14 cellular contexts compared by ENCODE assay signal in the genomic region with DNA sequence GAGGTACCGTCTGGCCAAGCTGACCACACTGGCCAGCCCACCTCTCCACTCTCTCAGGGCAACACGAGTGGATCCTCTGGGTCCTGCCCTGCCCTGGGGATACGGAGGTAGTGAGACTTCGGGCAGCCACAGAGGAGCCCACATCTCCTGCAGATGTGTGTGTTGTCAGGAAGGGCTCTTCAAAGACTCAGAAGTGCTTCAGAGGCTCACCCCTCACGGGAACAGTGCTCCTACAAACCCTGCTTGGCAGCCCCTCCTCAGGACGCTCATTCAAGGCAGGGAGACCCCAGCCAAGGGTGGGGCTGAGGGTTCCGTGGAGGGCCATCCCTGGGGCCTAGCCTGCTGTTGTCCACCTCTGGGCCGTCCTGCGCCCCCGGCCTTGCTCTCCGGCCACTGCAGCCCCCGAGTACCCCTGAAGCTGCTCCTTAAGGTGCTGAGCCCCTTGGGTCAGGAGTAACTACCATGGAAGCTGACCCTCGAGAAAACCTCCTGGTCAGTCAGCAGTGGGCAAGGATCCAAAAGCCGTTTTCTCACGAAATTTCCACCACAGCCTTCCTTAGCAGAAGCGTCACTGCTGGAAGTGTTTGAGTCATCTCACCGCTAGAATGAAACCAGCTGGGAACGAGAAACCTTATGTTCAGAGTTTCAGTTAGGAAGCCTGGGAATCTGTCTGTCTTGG. TPM values are rescaled to one million over a fixed set of nuclear protein-coding genes. Genes with fewer than 3 reads are reported as not detected.
DNase-seq lines count a peak whose midpoint lies in the region; ATAC-seq and TF ChIP-seq lines count a peak whose summit lies in the region.
"Had no signal": no experiment of that assay in that cellular context is flagged by ENCODE, and none has a peak within 500 bp of the region (broad histone marks: within the 10 kb centered on the region; RNA-seq: fewer than 3 reads in every experiment).

No MANE protein-coding gene starts in this region.

- no peak for ATAC-seq in HG03432 (IDR thresholded peaks at IDR 0.05; ENCODE audit: unreplicated experiment)
- ATAC-seq: activated T-cell treated with anti-CD3 and anti-CD28 coated beads, Interleukin-2, amount 50 U/mL, for 4 hours had no signal

- no peak for TF ChIP-seq RAD21 in SK-N-SH (IDR thresholded peaks at IDR 0.05; ENCODE audit: low read length)

- H3K27ac Mint-ChIP-seq in activated T-cell treated with anti-CD3 and anti-CD28 coated beads, Interleukin-2, amount 50 U/mL, for 24 hours = no peak overlapping the region

- peaks cover 0 to 15% of the 10 kb centered on the region in 2 experiments; a peak in 1 of 4 replicates for H3K4me1 ChIP-seq in SK-N-SH (ENCODE audit: control insufficient read depth in 1 of 2, insufficient read depth in 2 of 2, low read depth in 1 of 2, low read length in 1 of 2)

- POLR2A ChIA-PET in SK-N-SH (lab: Yijun Ruan, JAX) = no interaction called here

- DNase-seq in activated T-cell treated with anti-CD3 and anti-CD28 coated beads, Interleukin-2, amount 50 U/mL, for 1 hour = peak; percentile 1
- DNase-seq in activated T-cell treated with anti-CD3 and anti-CD28 coated beads, Interleukin-2, amount 50 U/mL, for 24 hours = no peak
- DNase-seq in SK-N-SH = no peak
- peak; percentile 96 for DNase-seq in fibroblast of villous mesenchyme (ENCODE audit: low read depth)
- DNase-seq in stromal cell of bone marrow (ENCODE audit: low read depth) = peak; percentile 92
- no peak for DNase-seq in T-helper 1 cell
- DNase-seq in T-helper 9 cell = no peak
- DNase-seq: activated T-cell treated with anti-CD3 and anti-CD28 coated beads, Interleukin-2, amount 50 U/mL, for 4 hours; stimulated activated CD4-positive, alpha-beta T cell treated with anti-CD3 and anti-CD28 coated beads, Interleukin-1b, Interleukin-23, amount 100 ng/mL, for 48 hours had no signal

- no peaks in the 10 kb centered on the region for H3K79me2 ChIP-seq in SK-N-SH (ENCODE audit: insufficient read depth)

- TF ChIP-seq CTCF in SK-N-SH (IDR thresholded peaks at IDR 0.05) = no peak
- no peak for TF ChIP-seq CTCF in fibroblast of villous mesenchyme (IDR thresholded peaks at IDR 0.05; ENCODE audit: insufficient read depth, low read depth, low read length)

- H3K4me3 ChIP-seq in SK-N-SH (ENCODE audit: low read depth in 2 of 2, low read length in 1 of 2) (no peak overlapping the region), fibroblast of villous mesenchyme (ENCODE audit: low read depth, low read length) (no peak overlapping the region)
- H3K4me3 ChIP-seq: lung, thoracic aorta had no signal

- H3K36me3 Mint-ChIP-seq in activated T-cell treated with anti-CD3 and anti-CD28 coated beads, Interleukin-2, amount 50 U/mL, for 24 hours (ENCODE audit: low read depth) = no peaks in the 10 kb centered on the region

- no peaks in the 10 kb centered on the region for H3K9me3 Mint-ChIP-seq in activated T-cell treated with anti-CD3 and anti-CD28 coated beads, Interleukin-2, amount 50 U/mL, for 24 hours
- H3K9me3 Mint-ChIP-seq: activated T-cell treated with anti-CD3 and anti-CD28 coated beads, Interleukin-2, amount 50 U/mL, for 4 hours had no signal

- H3K27me3 Mint-ChIP-seq in activated T-cell treated with anti-CD3 and anti-CD28 coated beads, Interleukin-2, amount 50 U/mL, for 24 hours = no peaks in the 10 kb centered on the region

- no peak overlapping the region for H3K4me3 Mint-ChIP-seq in activated T-cell treated with anti-CD3 and anti-CD28 coated beads, Interleukin-2, amount 50 U/mL, for 24 hours
- H3K4me3 Mint-ChIP-seq: activated T-cell treated with anti-CD3 and anti-CD28 coated beads, Interleukin-2, amount 50 U/mL, for 4 hours had no signal

- H2AFZ ChIP-seq in SK-N-SH (ENCODE audit: low read depth) = no peak overlapping the region

- TF ChIP-seq EP300 in SK-N-SH (IDR thresholded peaks at IDR 0.05; ENCODE audit: borderline replicate concordance in 1 of 2, low read depth in 1 of 2, low read length in 1 of 2) = no peak

- H3K36me3 ChIP-seq in SK-N-SH (replicated peaks in 1 of 2; ENCODE audit: control insufficient read depth in 1 of 2, insufficient read depth in 2 of 2, low read length in 1 of 2) = no peaks in the 10 kb centered on the region
- H3K36me3 ChIP-seq: thoracic aorta had no signal

- H3K9me3 ChIP-seq in SK-N-SH = no peaks in the 10 kb centered on the region
- H3K9me3 ChIP-seq: thoracic aorta had no signal

- H3K27me3 ChIP-seq in SK-N-SH (ENCODE audit: insufficient read depth) = no peaks in the 10 kb centered on the region

- CTCF ChIA-PET in SK-N-SH (lab: Yijun Ruan, JAX) = interaction anchor here (1.2 kb wide), 1 partner anchor 20 kb away, joined by 5 read pairs; no protein-coding TSS in a partner anchor

- peak overlapping the region in 1 of 2 experiments; percentile 72; a peak in 2 of 4 replicates for H3K27ac ChIP-seq in SK-N-SH (ENCODE audit: low read depth in 2 of 2, low read length in 1 of 2)
- H3K27ac ChIP-seq: thoracic aorta had no signal

- WGBS in SK-N-SH (ENCODE audit: low lambda C conversion rate) = 41% methylated on average over 5 of the region's 18 CpGs

- H3K9ac ChIP-seq in SK-N-SH = peak overlapping the region; percentile 2; the same call in 1 of the 2 replicates

- no peaks in the 10 kb centered on the region for H3K9me2 ChIP-seq in SK-N-SH

- no peaks in the 10 kb centered on the region for H3F3A ChIP-seq in SK-N-SH (replicated peaks; ENCODE audit: insufficient read depth)

- no peaks in the 10 kb centered on the region for H3K4me1 Mint-ChIP-seq in activated T-cell treated with anti-CD3 and anti-CD28 coated beads, Interleukin-2, amount 50 U/mL, for 24 hours (ENCODE audit: low read depth)

- H3K4me2 ChIP-seq in SK-N-SH = no peak overlapping the region

- no peaks in the 10 kb centered on the region for H4K20me1 ChIP-seq in SK-N-SH (ENCODE audit: insufficient read depth)

TF ChIP-seq in SK-N-SH, 30 proteins besides CTCF, POLR2A, EP300 and RAD21:
- TF ChIP-seq GABPA (IDR thresholded peaks at IDR 0.05; ENCODE audit: low read depth) (no peak), YY1 (IDR thresholded peaks at IDR 0.05; ENCODE audit: low read depth) (no peak), NFIC (IDR thresholded peaks at IDR 0.05; ENCODE audit: borderline replicate concordance) (peak; percentile 53), TCF12 (IDR thresholded peaks at IDR 0.05) (peak; percentile 54), JUND (IDR thresholded peaks at IDR 0.05) (0 out of 2 replicates have a peak, but pooled peaks have one; percentile 15)

RNA-seq across cellular contexts. Expression of gene LRRC14B, which starts 23.2 kb away (rescaled TPM):
- not detected in 2 replicates for polyA plus RNA-seq in SK-N-SH (2012; rRNA removed)
- not detected in 2 replicates for polyA plus RNA-seq in SK-N-SH (2012; cell fraction: cytosol; rRNA removed)
- polyA plus RNA-seq in SK-N-SH (2012; cell fraction: nucleus; rRNA removed) = not detected in 2 replicates
- not detected in 2 replicates for total RNA-seq in fibroblast of villous mesenchyme
- total RNA-seq: A673; T-helper 1 cell treated with Interleukin-12 subunit alpha and Interleukin-12 subunit beta and Interleukin-4 antibody, amounts not matched to agents 30 ng/mL and 1 ng/mL, for 36 hours; thoracic aorta had no signal
- polyA plus RNA-seq: lung had no signal

RNA-seq across cellular contexts. Expression of gene CCDC127, which starts 49.8 kb away (rescaled TPM):
- polyA plus RNA-seq in SK-N-SH (2012; rRNA removed) = 3.7 and 3.9 TPM in 2 replicates
- polyA plus RNA-seq in SK-N-SH (2012; cell fraction: cytosol; rRNA removed) = 3.7 and 3.9 TPM in 2 replicates
- 3.1 TPM in 2 replicates for polyA plus RNA-seq in SK-N-SH (2012; cell fraction: nucleus; rRNA removed)
- 4.2 and 4.3 TPM in 2 replicates for total RNA-seq in fibroblast of villous mesenchyme

RNA-seq across cellular contexts. Expression of gene SDHA, which starts 50.0 kb away (rescaled TPM):
- 95.7 and 106 TPM in 2 replicates for polyA plus RNA-seq in SK-N-SH (2012; rRNA removed)
- polyA plus RNA-seq in SK-N-SH (2012; cell fraction: cytosol; rRNA removed) = 70.6 and 86.5 TPM in 2 replicates
- polyA plus RNA-seq in SK-N-SH (2012; cell fraction: nucleus; rRNA removed) = 76.6 and 77.1 TPM in 2 replicates
- total RNA-seq in fibroblast of villous mesenchyme = 84.4 and 87.2 TPM in 2 replicates

Comparison
In these comparisons a context has a peak if more than half of its experiments do, and no peak if none do; other contexts are left out.
1. DNase-seq: peak in activated T-cell treated with anti-CD3 and anti-CD28 coated beads, Interleukin-2, amount 50 U/mL, for 1 hour (single experiment), fibroblast of villous mesenchyme (single experiment) and stromal cell of bone marrow (single experiment); none in activated T-cell treated with anti-CD3 and anti-CD28 coated beads, Interleukin-2, amount 50 U/mL, for 24 hours (single experiment), SK-N-SH (single experiment), T-helper 1 cell (0 of 5) and T-helper 9 cell (single experiment).